Comparison of ENCODE assay signal across 25 cellular contexts in genomic region chr3:193905541-193905940, GRCh38.
"Had no signal": no experiment of that assay in that cellular context is flagged by ENCODE, and none has a peak within 500 bp of the region (broad histone marks: within the 10 kb centered on the region; RNA-seq: fewer than 3 reads in every experiment).

No MANE protein-coding gene starts in this region.

- DNase-seq: dermis blood vessel endothelial cell; erythroblast; glutamatergic neuron; immature natural killer cell; lower lobe of right lung; midbrain; naive B cell; nephron progenitor cell; posterior cingulate gyrus; spleen; stimulated activated CD4-positive, alpha-beta T cell treated with anti-CD3 and anti-CD28 coated beads, Interleukin-15, amount 100 ng/mL, for 24 hours; stimulated activated CD4-positive, alpha-beta T cell treated with anti-CD3 and anti-CD28 coated beads, Interleukin-1b, Interleukin-23, amount 100 ng/mL, for 48 hours; stimulated activated CD4-positive, alpha-beta T cell treated with anti-CD3 and anti-CD28 coated beads, Interleukin-4, amount 100 ng/mL, for 24 hours; tibial artery; upper lobe of right lung had no signal

- H3K9me3 ChIP-seq: neutrophil, vagina had no signal

- H3K4me1 ChIP-seq: left ventricle myocardium inferior had no signal

- H3K4me3 Mint-ChIP-seq: immature natural killer cell; memory B cell; naive B cell; nephron progenitor cell; stimulated activated memory B cell treated with anti-CD40 and anti-IgM and Interleukin-4, amounts not matched to agents 10 μg/mL and 1 μg/mL and 100 μg/mL, for 72 hours; stimulated activated naive CD8-positive, alpha-beta T cell treated with anti-CD3 and anti-CD28 coated beads, Interleukin-15, Interleukin-2, amounts not matched to agents 100 ng/mL and 50 ng/mL, for 24 hours had no signal

- H3K4me3 ChIP-seq: gastroesophageal sphincter, left ventricle myocardium inferior, lower lobe of right lung, spleen, tibial artery, upper lobe of right lung, vagina had no signal

- FAIRE-seq: colon, endothelial cell of umbilical vein, keratinocyte had no signal

- H3K36me3 Mint-ChIP-seq: immature natural killer cell; memory B cell; stimulated activated memory B cell treated with anti-CD40 and anti-IgM and Interleukin-4, amounts not matched to agents 10 μg/mL and 1 μg/mL and 100 μg/mL, for 72 hours had no signal

- H3K27me3 ChIP-seq: gastroesophageal sphincter, neutrophil, spleen, upper lobe of right lung, vagina had no signal

- H3K36me3 ChIP-seq: gastroesophageal sphincter, left ventricle myocardium inferior, lower lobe of right lung, neutrophil, spleen, tibial artery, upper lobe of right lung, vagina had no signal

- H3K9me3 Mint-ChIP-seq: immature natural killer cell had no signal

- H3K27ac ChIP-seq: gastroesophageal sphincter, lower lobe of right lung, neutrophil, tibial artery, upper lobe of right lung, vagina had no signal

- H3K4me1 Mint-ChIP-seq: immature natural killer cell had no signal

- ATAC-seq: gastroesophageal sphincter; stimulated activated memory B cell treated with anti-CD40 and anti-IgM and Interleukin-4, amounts not matched to agents 10 μg/mL and 1 μg/mL and 100 μg/mL, for 72 hours had no signal

- H3K27ac Mint-ChIP-seq: immature natural killer cell; memory B cell; nephron progenitor cell; stimulated activated memory B cell treated with anti-CD40 and anti-IgM and Interleukin-4, amounts not matched to agents 10 μg/mL and 1 μg/mL and 100 μg/mL, for 72 hours; stimulated activated naive CD8-positive, alpha-beta T cell treated with anti-CD3 and anti-CD28 coated beads, Interleukin-15, Interleukin-2, amounts not matched to agents 100 ng/mL and 50 ng/mL, for 24 hours had no signal
